ENCODE assay signal across 1 cellular context in the genomic region with DNA sequence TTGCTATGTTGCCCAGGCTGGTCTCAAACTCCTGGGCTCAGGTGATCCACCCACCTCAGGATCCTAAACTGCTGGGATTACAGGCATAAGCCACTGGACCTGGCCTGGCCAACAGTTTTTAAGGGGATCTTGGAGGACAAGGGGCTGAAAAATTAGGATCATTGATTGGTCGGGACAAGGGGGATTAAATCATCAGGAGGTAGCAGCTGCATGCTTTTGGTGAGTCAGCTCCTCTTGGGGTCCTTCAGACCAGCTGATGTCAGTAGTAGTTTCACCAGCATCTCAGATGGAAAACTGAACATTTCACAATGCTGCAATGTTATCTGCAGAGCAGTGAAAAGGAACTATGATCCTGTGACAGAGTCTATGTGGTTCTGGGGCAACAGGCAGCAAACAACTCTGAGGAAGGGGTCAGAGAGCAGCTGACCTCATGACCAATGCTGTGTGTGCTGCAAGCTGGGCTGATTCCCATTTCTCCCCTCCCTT.
TF ChIP-seq lines count a peak whose summit lies in the region.

No MANE protein-coding gene starts in this region.

TF ChIP-seq in HepG2, 621 proteins besides CTCF, POLR2A, EP300 and RAD21 (continued from another document and continues in another):
- TF ChIP-seq KIAA2018 (CRISPR knock-in tag; IDR thresholded peaks at IDR 0.05; ENCODE audit: borderline replicate concordance) (no peak), ZNF496 (CRISPR knock-in tag; IDR thresholded peaks at IDR 0.05; ENCODE audit: insufficient replicate concordance) (no peak), ZNF790 (CRISPR knock-in tag; IDR thresholded peaks at IDR 0.05; ENCODE audit: borderline replicate concordance) (no peak), PHF21A (CRISPR knock-in tag; IDR thresholded peaks at IDR 0.05) (peak; percentile 54; the same call in 1 of the 2 replicates), THAP9 (CRISPR knock-in tag; IDR thresholded peaks at IDR 0.05; ENCODE audit: borderline replicate concordance) (no peak), ISX (CRISPR knock-in tag; conservative IDR thresholded peaks at IDR 0.05) (no peak), ZIK1 (CRISPR knock-in tag; IDR thresholded peaks at IDR 0.05; ENCODE audit: borderline replicate concordance, low read depth) (no peak), SMAD3 (CRISPR knock-in tag; IDR thresholded peaks at IDR 0.05) (peak; percentile 39; the same call in 1 of the 2 replicates), ZNF772 (CRISPR knock-in tag; IDR thresholded peaks at IDR 0.05) (no peak), ZNF780A (CRISPR knock-in tag; IDR thresholded peaks at IDR 0.05) (no peak), ATF6 (CRISPR knock-in tag; conservative IDR thresholded peaks at IDR 0.05) (no peak), SRSF4 (IDR thresholded peaks at IDR 0.05; ENCODE audit: low read depth, low read length, poor library complexity, severe bottlenecking) (no peak), HMG20B (CRISPR knock-in tag; conservative IDR thresholded peaks at IDR 0.05) (peak; percentile 72), SP140L (CRISPR knock-in tag; IDR thresholded peaks at IDR 0.05; ENCODE audit: borderline replicate concordance) (no peak)
- TF ChIP-seq, protein P1, sequence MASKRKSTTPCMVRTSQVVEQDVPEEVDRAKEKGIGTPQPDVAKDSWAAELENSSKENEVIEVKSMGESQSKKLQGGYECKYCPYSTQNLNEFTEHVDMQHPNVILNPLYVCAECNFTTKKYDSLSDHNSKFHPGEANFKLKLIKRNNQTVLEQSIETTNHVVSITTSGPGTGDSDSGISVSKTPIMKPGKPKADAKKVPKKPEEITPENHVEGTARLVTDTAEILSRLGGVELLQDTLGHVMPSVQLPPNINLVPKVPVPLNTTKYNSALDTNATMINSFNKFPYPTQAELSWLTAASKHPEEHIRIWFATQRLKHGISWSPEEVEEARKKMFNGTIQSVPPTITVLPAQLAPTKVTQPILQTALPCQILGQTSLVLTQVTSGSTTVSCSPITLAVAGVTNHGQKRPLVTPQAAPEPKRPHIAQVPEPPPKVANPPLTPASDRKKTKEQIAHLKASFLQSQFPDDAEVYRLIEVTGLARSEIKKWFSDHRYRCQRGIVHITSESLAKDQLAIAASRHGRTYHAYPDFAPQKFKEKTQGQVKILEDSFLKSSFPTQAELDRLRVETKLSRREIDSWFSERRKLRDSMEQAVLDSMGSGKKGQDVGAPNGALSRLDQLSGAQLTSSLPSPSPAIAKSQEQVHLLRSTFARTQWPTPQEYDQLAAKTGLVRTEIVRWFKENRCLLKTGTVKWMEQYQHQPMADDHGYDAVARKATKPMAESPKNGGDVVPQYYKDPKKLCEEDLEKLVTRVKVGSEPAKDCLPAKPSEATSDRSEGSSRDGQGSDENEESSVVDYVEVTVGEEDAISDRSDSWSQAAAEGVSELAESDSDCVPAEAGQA (IDR thresholded peaks at IDR 0.05; ENCODE audit: low read depth): no peak
- TF ChIP-seq, protein P1 (CRISPR knock-in tag; IDR thresholded peaks at IDR 0.05; ENCODE audit: borderline replicate concordance): no peak
- TF ChIP-seq, protein P2, sequence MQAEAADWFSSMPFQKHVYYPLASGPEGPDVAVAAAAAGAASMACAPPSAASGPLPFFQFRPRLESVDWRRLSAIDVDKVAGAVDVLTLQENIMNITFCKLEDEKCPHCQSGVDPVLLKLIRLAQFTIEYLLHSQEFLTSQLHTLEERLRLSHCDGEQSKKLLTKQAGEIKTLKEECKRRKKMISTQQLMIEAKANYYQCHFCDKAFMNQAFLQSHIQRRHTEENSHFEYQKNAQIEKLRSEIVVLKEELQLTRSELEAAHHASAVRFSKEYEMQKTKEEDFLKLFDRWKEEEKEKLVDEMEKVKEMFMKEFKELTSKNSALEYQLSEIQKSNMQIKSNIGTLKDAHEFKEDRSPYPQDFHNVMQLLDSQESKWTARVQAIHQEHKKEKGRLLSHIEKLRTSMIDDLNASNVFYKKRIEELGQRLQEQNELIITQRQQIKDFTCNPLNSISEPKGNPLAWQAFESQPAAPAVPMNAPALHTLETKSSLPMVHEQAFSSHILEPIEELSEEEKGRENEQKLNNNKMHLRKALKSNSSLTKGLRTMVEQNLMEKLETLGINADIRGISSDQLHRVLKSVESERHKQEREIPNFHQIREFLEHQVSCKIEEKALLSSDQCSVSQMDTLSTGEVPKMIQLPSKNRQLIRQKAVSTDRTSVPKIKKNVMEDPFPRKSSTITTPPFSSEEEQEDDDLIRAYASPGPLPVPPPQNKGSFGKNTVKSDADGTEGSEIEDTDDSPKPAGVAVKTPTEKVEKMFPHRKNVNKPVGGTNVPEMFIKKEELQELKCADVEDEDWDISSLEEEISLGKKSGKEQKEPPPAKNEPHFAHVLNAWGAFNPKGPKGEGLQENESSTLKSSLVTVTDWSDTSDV (CRISPR knock-in tag; IDR thresholded peaks at IDR 0.05): no peak
- TF ChIP-seq, protein P3, sequence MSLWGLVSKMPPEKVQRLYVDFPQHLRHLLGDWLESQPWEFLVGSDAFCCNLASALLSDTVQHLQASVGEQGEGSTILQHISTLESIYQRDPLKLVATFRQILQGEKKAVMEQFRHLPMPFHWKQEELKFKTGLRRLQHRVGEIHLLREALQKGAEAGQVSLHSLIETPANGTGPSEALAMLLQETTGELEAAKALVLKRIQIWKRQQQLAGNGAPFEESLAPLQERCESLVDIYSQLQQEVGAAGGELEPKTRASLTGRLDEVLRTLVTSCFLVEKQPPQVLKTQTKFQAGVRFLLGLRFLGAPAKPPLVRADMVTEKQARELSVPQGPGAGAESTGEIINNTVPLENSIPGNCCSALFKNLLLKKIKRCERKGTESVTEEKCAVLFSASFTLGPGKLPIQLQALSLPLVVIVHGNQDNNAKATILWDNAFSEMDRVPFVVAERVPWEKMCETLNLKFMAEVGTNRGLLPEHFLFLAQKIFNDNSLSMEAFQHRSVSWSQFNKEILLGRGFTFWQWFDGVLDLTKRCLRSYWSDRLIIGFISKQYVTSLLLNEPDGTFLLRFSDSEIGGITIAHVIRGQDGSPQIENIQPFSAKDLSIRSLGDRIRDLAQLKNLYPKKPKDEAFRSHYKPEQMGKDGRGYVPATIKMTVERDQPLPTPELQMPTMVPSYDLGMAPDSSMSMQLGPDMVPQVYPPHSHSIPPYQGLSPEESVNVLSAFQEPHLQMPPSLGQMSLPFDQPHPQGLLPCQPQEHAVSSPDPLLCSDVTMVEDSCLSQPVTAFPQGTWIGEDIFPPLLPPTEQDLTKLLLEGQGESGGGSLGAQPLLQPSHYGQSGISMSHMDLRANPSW (CRISPR knock-in tag; IDR thresholded peaks at IDR 0.05; ENCODE audit: borderline replicate concordance): no peak
- TF ChIP-seq, protein P4, sequence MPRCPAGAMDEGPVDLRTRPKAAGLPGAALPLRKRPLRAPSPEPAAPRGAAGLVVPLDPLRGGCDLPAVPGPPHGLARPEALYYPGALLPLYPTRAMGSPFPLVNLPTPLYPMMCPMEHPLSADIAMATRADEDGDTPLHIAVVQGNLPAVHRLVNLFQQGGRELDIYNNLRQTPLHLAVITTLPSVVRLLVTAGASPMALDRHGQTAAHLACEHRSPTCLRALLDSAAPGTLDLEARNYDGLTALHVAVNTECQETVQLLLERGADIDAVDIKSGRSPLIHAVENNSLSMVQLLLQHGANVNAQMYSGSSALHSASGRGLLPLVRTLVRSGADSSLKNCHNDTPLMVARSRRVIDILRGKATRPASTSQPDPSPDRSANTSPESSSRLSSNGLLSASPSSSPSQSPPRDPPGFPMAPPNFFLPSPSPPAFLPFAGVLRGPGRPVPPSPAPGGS (CRISPR knock-in tag; IDR thresholded peaks at IDR 0.05): no peak
